In genomic region chr6:106158816-106159215, GRCh38 we compare ENCODE assay signal across 1 cellular context.
TF ChIP-seq lines count a peak whose summit lies in the region.

No MANE protein-coding gene starts in this region.

TF ChIP-seq in HCT116, 20 proteins besides CTCF, POLR2A, EP300 and RAD21 (continued from another document):
- TF ChIP-seq MAX (IDR thresholded peaks at IDR 0.05) (no peak), ZFX (IDR thresholded peaks at IDR 0.05) (no peak), ELF1 (IDR thresholded peaks at IDR 0.05; ENCODE audit: borderline replicate concordance, low read depth) (no peak), SIN3A (IDR thresholded peaks at IDR 0.05; ENCODE audit: low read depth) (no peak), REST (IDR thresholded peaks at IDR 0.05; ENCODE audit: low read depth) (no peak), POLR2AphosphoS5 (IDR thresholded peaks at IDR 0.05; ENCODE audit: low read depth, low read length) (no peak), CBX3 (IDR thresholded peaks at IDR 0.05; ENCODE audit: low read depth) (no peak), ZBTB33 (IDR thresholded peaks at IDR 0.05; ENCODE audit: extremely low read depth, insufficient replicate concordance, low read length) (no peak), TCF7L2 (IDR thresholded peaks at IDR 0.05; ENCODE audit: borderline replicate concordance, extremely low read depth, insufficient read depth, insufficient read length) (no peak), FOSL1 (IDR thresholded peaks at IDR 0.05; ENCODE audit: low read depth) (no peak), ATF3 (IDR thresholded peaks at IDR 0.05) (no peak), EZH2 (IDR thresholded peaks at IDR 0.05) (no peak)
